Comparison of ENCODE assay signal across 8 cellular contexts in genomic region chr17:32486701-32487459, GRCh38. TPM values are rescaled to one million over a fixed set of nuclear protein-coding genes. Genes with fewer than 3 reads are reported as not detected.
DNase-seq lines count a peak whose midpoint lies in the region; ATAC-seq, FAIRE-seq and TF ChIP-seq lines count a peak whose summit lies in the region.

CDK5R1 (plus strand) TSS chr17:32486993; CDS start chr17:32487621, 628 bp downstream.

- no peaks in the 10 kb centered on the region for H4K20me1 ChIP-seq in endothelial cell of umbilical vein (replicated peaks; ENCODE audit: control insufficient read depth, extremely low read depth, insufficient read depth, low read length)

- POLR2A ChIA-PET in A673 (lab: Charles Lee; ENCODE audit: low non-redundant PET), result no interaction called here
- POLR2A ChIA-PET in endothelial cell of umbilical vein (lab: Charles Lee), result interaction anchor here (0.7 to 1.5 kb wide), 3 partner anchors 43 to 268 kb away, joined by 3 read pairs; partner anchors contain the start of gene PSMD11

- peaks cover 11% of the 10 kb centered on the region for H3K4me1 ChIP-seq in A673 (ENCODE audit: insufficient read depth, low read length, poor library complexity, severe bottlenecking)
- peaks cover 6% of the 10 kb centered on the region for H3K4me1 ChIP-seq in endothelial cell of umbilical vein (ENCODE audit: control insufficient read depth, extremely low read depth, insufficient read depth, low read length)
- H3K4me1 ChIP-seq in mononuclear cell (ENCODE audit: insufficient read depth, low read length), result peaks cover 47% of the 10 kb centered on the region

- peak within 1 kb of the TSS; percentile 53 for H3K9ac ChIP-seq in endothelial cell of umbilical vein (replicated peaks; ENCODE audit: extremely low read depth, insufficient read depth, low read length)

- dilution Hi-C loops in endothelial cell of umbilical vein (cut with MboI; ENCODE audit: extremely low pct_ligation_motif_present, low sequenced_read_pairs), result no loop called here

- ATAC-seq in GM18519 (IDR thresholded peaks at IDR 0.05; ENCODE audit: low FRiP score, unreplicated experiment) (peak; percentile 29), HG03097 (IDR thresholded peaks at IDR 0.05; ENCODE audit: low FRiP score, unreplicated experiment) (peak; percentile 33)
- peak; percentile 76 for ATAC-seq in stimulated activated effector memory CD8-positive, alpha-beta T cell treated with anti-CD3 and anti-CD28 coated beads, Interleukin-12 subunit alpha, Interleukin-12 subunit beta, amount 100 ng/mL, for 72 hours

- no peaks in the 10 kb centered on the region for H3K9me1 ChIP-seq in endothelial cell of umbilical vein (replicated peaks; ENCODE audit: control insufficient read depth, extremely low read depth, insufficient read depth, low read length)

- H3K27ac ChIP-seq in A673 (ENCODE audit: low read depth, low read length, poor library complexity, severe bottlenecking) (peak within 1 kb of the TSS; percentile 37), endothelial cell of umbilical vein (ENCODE audit: insufficient read depth, low read depth, low read length) (peak within 1 kb of the TSS; percentile 50)

- no peak for FAIRE-seq in endothelial cell of umbilical vein (lab: Jason Lieb, UNC)

- H3K36me3 ChIP-seq in A673 (ENCODE audit: insufficient read depth, low read length, poor library complexity, severe bottlenecking) (no peaks in the 10 kb centered on the region), endothelial cell of umbilical vein (ENCODE audit: control insufficient read depth in 2 of 2, extremely low read depth in 1 of 2, insufficient read depth in 2 of 2, low read length in 2 of 2) (peaks cover 0 to 1% of the 10 kb centered on the region in 2 experiments)

- H3K4me3 Mint-ChIP-seq in stimulated activated effector memory CD8-positive, alpha-beta T cell treated with anti-CD3 and anti-CD28 coated beads, Interleukin-12 subunit alpha, Interleukin-12 subunit beta, amount 100 ng/mL, for 72 hours, result peak within 1 kb of the TSS; percentile 74

- H3K36me3 Mint-ChIP-seq in stimulated activated effector memory CD8-positive, alpha-beta T cell treated with anti-CD3 and anti-CD28 coated beads, Interleukin-12 subunit alpha, Interleukin-12 subunit beta, amount 100 ng/mL, for 72 hours, result peaks cover 49% of the 10 kb centered on the region

- peaks cover 2% of the 10 kb centered on the region for H3K79me2 ChIP-seq in endothelial cell of umbilical vein (ENCODE audit: control insufficient read depth, insufficient read depth, low read length)

- BruUV-seq in A673 (replicated peaks; lab: Mats Ljungman, UMichigan), result no TSS peak
- BruUV-seq in endothelial cell of umbilical vein (replicated peaks; lab: Mats Ljungman, UMichigan), result no TSS peak

- peak within 1 kb of the TSS; percentile 81 for H3K4me2 ChIP-seq in endothelial cell of umbilical vein (ENCODE audit: insufficient read depth, low read length)

- H3K27ac Mint-ChIP-seq in stimulated activated effector memory CD8-positive, alpha-beta T cell treated with anti-CD3 and anti-CD28 coated beads, Interleukin-12 subunit alpha, Interleukin-12 subunit beta, amount 100 ng/mL, for 72 hours, result peak within 1 kb of the TSS; percentile 64

- CTCF ChIA-PET in A673 (lab: Charles Lee), result interaction anchor here (1.4 kb wide), 1 partner anchor 43 kb away, joined by 4 read pairs; the partner anchor contains the start of gene PSMD11
- CTCF ChIA-PET in endothelial cell of umbilical vein (lab: Charles Lee), result interaction anchor here (0.8 to 6.6 kb wide), 13 partner anchors 13 to 1264 kb away, joined by 3 to 41 read pairs (median 3); partner anchors contain the start of genes MYO1D and PSMD11

- H3K4me3 ChIP-seq in A673 (ENCODE audit: low read depth, low read length, poor library complexity, severe bottlenecking) (peak within 1 kb of the TSS; percentile 51), endothelial cell of umbilical vein (replicated peaks in 1 of 3; ENCODE audit: insufficient read depth in 1 of 3, low read depth in 1 of 3, low read length in 3 of 3) (peak within 1 kb of the TSS; percentile 47 to 66 (median 60)), mononuclear cell (ENCODE audit: low read length) (peak within 1 kb of the TSS; percentile 49)

- H3K9me3 Mint-ChIP-seq in stimulated activated effector memory CD8-positive, alpha-beta T cell treated with anti-CD3 and anti-CD28 coated beads, Interleukin-12 subunit alpha, Interleukin-12 subunit beta, amount 100 ng/mL, for 72 hours, result no peaks in the 10 kb centered on the region

- no peaks in the 10 kb centered on the region for H3K9me3 ChIP-seq in A673 (ENCODE audit: low read depth, low read length, poor library complexity, severe bottlenecking)
- H3K9me3 ChIP-seq in endothelial cell of umbilical vein (replicated peaks; ENCODE audit: control insufficient read depth, insufficient read depth, low read length), result no peaks in the 10 kb centered on the region
- H3K9me3 ChIP-seq in mononuclear cell (ENCODE audit: low read depth, low read length), result no peaks in the 10 kb centered on the region

- peak; percentile 67 for DNase-seq in A673 (ENCODE audit: low spot score)
- DNase-seq in NCI-H748 treated with DMSO at 0.1 percent for 48 hours (lab: John Stamatoyannopoulos, UW), result peak; percentile 25
- DNase-seq in activated CD8-positive, alpha-beta memory T cell treated with anti-CD3 and anti-CD28 coated beads, Interleukin-2, amount 50 U/mL, for 48 hours, result peak; percentile 87
- DNase-seq in endothelial cell of umbilical vein (ENCODE audit: low read depth, low spot score), result peak; percentile 54
- DNase-seq in stimulated activated effector memory CD8-positive, alpha-beta T cell treated with anti-CD3 and anti-CD28 coated beads, Interleukin-12 subunit alpha, Interleukin-12 subunit beta, amount 100 ng/mL, for 72 hours (ENCODE audit: low spot score in 2 of 2), result peak; percentile 49 to 80

- intact Hi-C loops in A673 (cut with micrococcal nuclease; ENCODE audit: unreplicated experiment), result no loop called here
- intact Hi-C loops in endothelial cell of umbilical vein (cut with micrococcal nuclease), result loop anchor here (1.0 to 10.0 kb wide), 3 partner anchors 32 to 508 kb away; partner anchors contain the start of gene SPACA3

- peak within 1 kb of the TSS; percentile 67 for H2AFZ ChIP-seq in endothelial cell of umbilical vein (ENCODE audit: low read depth, low read length)

- TF ChIP-seq CTCF in A673 (conservative IDR thresholded peaks at IDR 0.05; ENCODE audit: low read depth, low read length) (no peak), endothelial cell of umbilical vein (IDR thresholded peaks at IDR 0.05; ENCODE audit: extremely low read depth in 1 of 2, insufficient read depth in 1 of 2, low read depth in 1 of 2, low read length in 2 of 2) (no peak)

- TF ChIP-seq POLR2A in endothelial cell of umbilical vein (IDR thresholded peaks at IDR 0.05; ENCODE audit: low read depth, low read length), result no peak

- peaks cover 38% of the 10 kb centered on the region for H3K4me1 Mint-ChIP-seq in stimulated activated effector memory CD8-positive, alpha-beta T cell treated with anti-CD3 and anti-CD28 coated beads, Interleukin-12 subunit alpha, Interleukin-12 subunit beta, amount 100 ng/mL, for 72 hours

- no peaks in the 10 kb centered on the region for H3K27me3 ChIP-seq in A673 (replicated peaks; ENCODE audit: insufficient read depth, low read depth, low read length, poor library complexity)
- H3K27me3 ChIP-seq in endothelial cell of umbilical vein (ENCODE audit: control insufficient read depth in 2 of 2, insufficient read depth in 2 of 2, low read length in 2 of 2), result no peaks in the 10 kb centered on the region
- no peaks in the 10 kb centered on the region for H3K27me3 ChIP-seq in mononuclear cell (ENCODE audit: insufficient read depth, low read length)

TF ChIP-seq in endothelial cell of umbilical vein, 7 proteins besides CTCF, POLR2A, EP300 and RAD21:
- TF ChIP-seq FOS (IDR thresholded peaks at IDR 0.05; ENCODE audit: borderline replicate concordance, insufficient read depth, low read length), result no peak
- peak; percentile 6 for TF ChIP-seq POLR2AphosphoS5 (IDR thresholded peaks at IDR 0.05; ENCODE audit: insufficient read depth, low read depth, low read length)
TF ChIP-seq in endothelial cell of umbilical vein: peak in this region for 1.

RNA-seq across cellular contexts. Expression of gene CDK5R1, which starts in this region (rescaled TPM):
- total RNA-seq in A673 (2021) (3.9 and 5.1 TPM in 2 replicates), endothelial cell of umbilical vein (3.9 and 6.1 TPM in 2 replicates), mononuclear cell (16.8 TPM)
- 1.5 and 1.6 TPM in 2 replicates for polyA plus RNA-seq in endothelial cell of umbilical vein
- polyA plus RNA-seq in endothelial cell of umbilical vein (2011; cell fraction: cytosol; rRNA removed), result 0.93 and 1.1 TPM in 2 replicates
- polyA plus RNA-seq in endothelial cell of umbilical vein (2011; cell fraction: nucleus; rRNA removed), result 2.9 and 3.0 TPM in 2 replicates
- 2.7 and 3.8 TPM in 2 replicates for polyA plus RNA-seq in endothelial cell of umbilical vein (2012)
- 1.6 and 2.1 TPM in 2 replicates for polyA minus RNA-seq in endothelial cell of umbilical vein
- polyA minus RNA-seq in endothelial cell of umbilical vein (2011; cell fraction: cytosol; rRNA and poly(A)+ RNA removed), result 0.31 TPM
- polyA minus RNA-seq in endothelial cell of umbilical vein (2011; cell fraction: nucleus; rRNA and poly(A)+ RNA removed), result 1.4 and 1.8 TPM in 2 replicates

Comparison
In these comparisons a context has a peak if more than half of its experiments do, and no peak if none do; other contexts are left out.
1. Peak in every context shown above with its lines: DNase-seq, ATAC-seq, H3K4me3 ChIP-seq and H3K27ac ChIP-seq.
2. DNase-seq: peak in every context shown above with its lines; median percentile 87 in activated CD8-positive, alpha-beta memory T cell treated with anti-CD3 and anti-CD28 coated beads, Interleukin-2, amount 50 U/mL, for 48 hours; 67 in A673; 64 in stimulated activated effector memory CD8-positive, alpha-beta T cell treated with anti-CD3 and anti-CD28 coated beads, Interleukin-12 subunit alpha, Interleukin-12 subunit beta, amount 100 ng/mL, for 72 hours; 54 in endothelial cell of umbilical vein; 25 in NCI-H748 treated with DMSO at 0.1 percent for 48 hours.